In genomic region chr1:30773722-30774121, GRCh38 we compare ENCODE assay signal across 23 cellular contexts. TPM values are rescaled to one million over a fixed set of nuclear protein-coding genes. Genes with fewer than 3 reads are reported as not detected.
A peak's percentile ranks its signal among the peaks of the same experiment; 100 is the strongest.
DNase-seq lines count a peak whose midpoint lies in the region; ATAC-seq, FAIRE-seq and TF ChIP-seq lines count a peak whose summit lies in the region.
"Had no signal": no experiment of that assay in that cellular context is flagged by ENCODE, and none has a peak within 500 bp of the region (broad histone marks: within the 10 kb centered on the region; RNA-seq: fewer than 3 reads in every experiment).

No MANE protein-coding gene starts in this region.

- H3K23ac ChIP-seq in IMR-90 (ENCODE audit: low read depth, low read length) = no peak overlapping the region

- in situ Hi-C loops in IMR-90 (cut with MboI; ENCODE audit: low sequenced_read_pairs) = no loop called here

- H3K36me3 ChIP-seq in IMR-90 (ENCODE audit: control insufficient read depth, insufficient read depth, low read length) = no peaks in the 10 kb centered on the region
- H3K36me3 ChIP-seq in astrocyte (ENCODE audit: insufficient read depth, low read length) = no peaks in the 10 kb centered on the region
- no peaks in the 10 kb centered on the region for H3K36me3 ChIP-seq in OCI-LY7 (ENCODE audit: insufficient read depth, low read length)

- no peak overlapping the region for H2AK5ac ChIP-seq in IMR-90 (ENCODE audit: low read depth, low read length)

- WGBS in IMR-90 (ENCODE audit: extremely low coverage in 2 of 2, insufficient read length in 1 of 2), 2 experiments = 63% methylated on average over 2 of the region's 4 CpGs; no CpG with 5 or more reads in 1 of the 2 experiments

- POLR2A ChIA-PET in IMR-90 (lab: Charles Lee; ENCODE audit: unreplicated experiment) = no interaction called here
- POLR2A ChIA-PET in OCI-LY7 (lab: Charles Lee) = interaction anchor here (1.0 kb wide), 1 partner anchor 53 kb away, joined by 4 read pairs; no protein-coding TSS in a partner anchor
- POLR2A ChIA-PET in activated CD4-positive, alpha-beta memory T cell treated with anti-CD3 and anti-CD28 coated beads for 36 hours (lab: Charles Lee) = interaction anchor here (1.3 kb wide), 1 partner anchor 23 kb away, joined by 3 read pairs; no protein-coding TSS in a partner anchor

- no TSS peak for BruUV-seq in IMR-90 (replicated peaks; lab: Mats Ljungman, UMichigan)
- no TSS peak for BruUV-seq in OCI-LY7 (replicated peaks; lab: Mats Ljungman, UMichigan)

- no peak for FAIRE-seq in astrocyte (lab: Jason Lieb, UNC)
- FAIRE-seq: A204.1, HTR-8/SVneo had no signal

- H3K79me2 ChIP-seq in astrocyte (ENCODE audit: insufficient read depth, low read length) (no peaks in the 10 kb centered on the region), OCI-LY7 (ENCODE audit: insufficient read depth, low read depth, low read length) (no peaks in the 10 kb centered on the region)

- no peaks in the 10 kb centered on the region for H3K9me3 ChIP-seq in IMR-90 (ENCODE audit: control insufficient read depth, insufficient read depth, low read length)
- H3K9me3 ChIP-seq in astrocyte (ENCODE audit: insufficient read depth, low read depth, low read length) = no peaks in the 10 kb centered on the region
- H3K9me3 ChIP-seq in OCI-LY7 (ENCODE audit: low read length) = no peaks in the 10 kb centered on the region

- H3K27ac ChIP-seq in IMR-90 (ENCODE audit: insufficient read depth, low read length) = no peak overlapping the region
- no peak overlapping the region for H3K27ac ChIP-seq in astrocyte (ENCODE audit: low read depth, low read length)
- H3K27ac ChIP-seq in OCI-LY7 (ENCODE audit: low read depth, low read length, poor library complexity, severe bottlenecking) = no peak overlapping the region
- H3K27ac ChIP-seq: HL-60 had no signal

- no peak overlapping the region for H2AFZ ChIP-seq in IMR-90 (replicated peaks; ENCODE audit: low read length, poor library complexity)
- no peak overlapping the region for H2AFZ ChIP-seq in astrocyte (ENCODE audit: low read depth, low read length)
- no peak overlapping the region for H2AFZ ChIP-seq in OCI-LY7 (ENCODE audit: low read length)

- no peak for TF ChIP-seq POLR2A in IMR-90 (IDR thresholded peaks at IDR 0.05; ENCODE audit: low read depth, low read length)

- H3K27me3 ChIP-seq in IMR-90 (ENCODE audit: control insufficient read depth, insufficient read depth, low read length) (peaks cover 18% of the 10 kb centered on the region), astrocyte (ENCODE audit: insufficient read depth, low read length) (peaks cover 10% of the 10 kb centered on the region)

- H4K5ac ChIP-seq in IMR-90 (ENCODE audit: low read depth, low read length) = no peak overlapping the region

- peak overlapping the region; percentile 53 for H3K27ac Mint-ChIP-seq in astrocyte (ENCODE audit: unreplicated experiment)
- peak overlapping the region; percentile 87 for H3K27ac Mint-ChIP-seq in neural crest cell (ENCODE audit: unreplicated experiment)
- peak overlapping the region; percentile 48 for H3K27ac Mint-ChIP-seq in stimulated activated memory B cell treated with anti-CD40 and anti-IgM and Interleukin-4, amounts not matched to agents 10 μg/mL and 1 μg/mL and 100 μg/mL, for 72 hours
- H3K27ac Mint-ChIP-seq in activated CD4-positive, alpha-beta memory T cell treated with anti-CD3 and anti-CD28 coated beads for 36 hours = no peak overlapping the region
- H3K27ac Mint-ChIP-seq: HFFc6, IgD-negative memory B cell had no signal

- no peak overlapping the region for H3K4me2 ChIP-seq in IMR-90 (ENCODE audit: low read depth, low read length)
- H3K4me2 ChIP-seq in astrocyte (ENCODE audit: low read length) = no peak overlapping the region
- H3K4me2 ChIP-seq in OCI-LY7 (ENCODE audit: low read length) = no peak overlapping the region

- H2BK120ac ChIP-seq in IMR-90 (ENCODE audit: low read depth, low read length) = no peak overlapping the region

- no peaks in the 10 kb centered on the region for H3K9me2 ChIP-seq in OCI-LY7 (ENCODE audit: insufficient read depth, low read length)

- no peak overlapping the region for H3K14ac ChIP-seq in IMR-90 (replicated peaks; ENCODE audit: low read depth, low read length)

- DNase-seq in IMR-90 (no peak), astrocyte (ENCODE audit: low read depth) (no peak), neural crest cell (ENCODE audit: low read depth, low spot score) (no peak), SK-N-DZ (ENCODE audit: low spot score) (no peak), retina (no peak), OCI-LY7 (ENCODE audit: low spot score) (no peak)
- DNase-seq in activated CD4-positive, alpha-beta memory T cell treated with anti-CD3 and anti-CD28 coated beads for 36 hours = no peak
- DNase-seq: ACHN; CD4-positive, CD25-positive, alpha-beta regulatory T cell; COR-L47; DMS 273 treated with DMSO at 0.1 percent for 48 hours; GF-D8; GOT3; H7; HFFc6; KG1 had no signal

- H3K9ac ChIP-seq in IMR-90 (ENCODE audit: low read depth, low read length) = no peak overlapping the region
- H3K9ac ChIP-seq in astrocyte (ENCODE audit: low read length) = no peak overlapping the region

- no peak overlapping the region for H3K18ac ChIP-seq in IMR-90 (ENCODE audit: low read depth, low read length)

- H3K4me3 ChIP-seq in IMR-90 (ENCODE audit: insufficient read depth, low read depth, low read length) = no peak overlapping the region
- H3K4me3 ChIP-seq in astrocyte (ENCODE audit: insufficient read depth, low read depth, low read length) = no peak overlapping the region
- no peak overlapping the region for H3K4me3 ChIP-seq in OCI-LY7 (ENCODE audit: low read depth, low read length, poor library complexity, severe bottlenecking)

- H3K36me3 Mint-ChIP-seq in astrocyte (ENCODE audit: low read depth, unreplicated experiment) (no peaks in the 10 kb centered on the region), neural crest cell (ENCODE audit: low read depth) (no peaks in the 10 kb centered on the region)
- H3K36me3 Mint-ChIP-seq in stimulated activated memory B cell treated with anti-CD40 and anti-IgM and Interleukin-4, amounts not matched to agents 10 μg/mL and 1 μg/mL and 100 μg/mL, for 72 hours = no peaks in the 10 kb centered on the region
- H3K36me3 Mint-ChIP-seq in activated CD4-positive, alpha-beta memory T cell treated with anti-CD3 and anti-CD28 coated beads for 36 hours = no peaks in the 10 kb centered on the region
- H3K36me3 Mint-ChIP-seq: CD4-positive, CD25-positive, alpha-beta regulatory T cell; CD8-positive, alpha-beta memory T cell; IgD-negative memory B cell had no signal

- no peak overlapping the region for H3K4ac ChIP-seq in IMR-90 (ENCODE audit: low read depth, low read length)

- intact Hi-C loops in IMR-90 (cut with micrococcal nuclease) = no loop called here
- intact Hi-C loops in OCI-LY7 (cut with micrococcal nuclease; ENCODE audit: unreplicated experiment) = no loop called here
- intact Hi-C loops in activated CD4-positive, alpha-beta memory T cell treated with anti-CD3 and anti-CD28 coated beads for 36 hours (cut with micrococcal nuclease) = no loop called here

- no peak overlapping the region for H2BK20ac ChIP-seq in IMR-90 (ENCODE audit: low read depth, low read length)

- H3K79me1 ChIP-seq in IMR-90 (ENCODE audit: low read depth in 1 of 2, low read length in 2 of 2) = no peaks in the 10 kb centered on the region

- no peak for TF ChIP-seq RAD21 in IMR-90 (IDR thresholded peaks at IDR 0.05; ENCODE audit: low read length)

- CTCF ChIA-PET in IMR-90 (lab: Yijun Ruan, JAX) (interaction anchor here (1.0 kb wide), 1 partner anchor 55 kb away, joined by 3 read pairs; no protein-coding TSS in a partner anchor), OCI-LY7 (lab: Charles Lee; ENCODE audit: unreplicated experiment) (no interaction called here)
- CTCF ChIA-PET in activated CD4-positive, alpha-beta memory T cell treated with anti-CD3 and anti-CD28 coated beads for 36 hours (lab: Charles Lee) = interaction anchor here (0.8 to 2.1 kb wide), 3 partner anchors 28 to 55 kb away, joined by 3 to 8 read pairs (median 7); no protein-coding TSS in a partner anchor

- no peak overlapping the region for H4K8ac ChIP-seq in IMR-90 (ENCODE audit: low read depth in 2 of 2, low read length in 2 of 2)

- no peaks in the 10 kb centered on the region for H3K4me1 ChIP-seq in IMR-90 (ENCODE audit: control insufficient read depth, insufficient read depth, low read length)
- peaks cover 7% of the 10 kb centered on the region for H3K4me1 ChIP-seq in astrocyte (ENCODE audit: insufficient read depth, low read length)
- H3K4me1 ChIP-seq in OCI-LY7 (ENCODE audit: insufficient read depth, low read length, poor library complexity, severe bottlenecking) = no peaks in the 10 kb centered on the region

- H3K9me3 Mint-ChIP-seq in astrocyte (ENCODE audit: unreplicated experiment) = no peaks in the 10 kb centered on the region
- H3K9me3 Mint-ChIP-seq in neural crest cell = no peaks in the 10 kb centered on the region
- H3K9me3 Mint-ChIP-seq in stimulated activated memory B cell treated with anti-CD40 and anti-IgM and Interleukin-4, amounts not matched to agents 10 μg/mL and 1 μg/mL and 100 μg/mL, for 72 hours = no peaks in the 10 kb centered on the region
- H3K9me3 Mint-ChIP-seq in activated CD4-positive, alpha-beta memory T cell treated with anti-CD3 and anti-CD28 coated beads for 36 hours = no peaks in the 10 kb centered on the region
- H3K9me3 Mint-ChIP-seq: CD4-positive, CD25-positive, alpha-beta regulatory T cell; HFFc6; IgD-negative memory B cell had no signal

- H2AK9ac ChIP-seq in IMR-90 (replicated peaks; ENCODE audit: low read depth, low read length, poor library complexity) = peak overlapping the region; percentile 50

- dilution Hi-C loops in IMR-90 (cut with HindIII; ENCODE audit: low sequenced_read_pairs, unreplicated experiment) = no loop called here

- peaks cover 2% of the 10 kb centered on the region for H3K4me1 Mint-ChIP-seq in astrocyte (ENCODE audit: low read depth, unreplicated experiment)
- H3K4me1 Mint-ChIP-seq in neural crest cell = peaks cover 14% of the 10 kb centered on the region
- H3K4me1 Mint-ChIP-seq in stimulated activated memory B cell treated with anti-CD40 and anti-IgM and Interleukin-4, amounts not matched to agents 10 μg/mL and 1 μg/mL and 100 μg/mL, for 72 hours = peaks cover 24% of the 10 kb centered on the region
- no peaks in the 10 kb centered on the region for H3K4me1 Mint-ChIP-seq in activated CD4-positive, alpha-beta memory T cell treated with anti-CD3 and anti-CD28 coated beads for 36 hours (ENCODE audit: low read depth)

- no peak overlapping the region for H3K56ac ChIP-seq in IMR-90 (ENCODE audit: extremely low read depth, insufficient read depth, low read length)

- H2BK5ac ChIP-seq in IMR-90 (ENCODE audit: low read depth, low read length, poor library complexity, severe bottlenecking) = no peak overlapping the region

- peaks cover 30% of the 10 kb centered on the region for H3K27me3 Mint-ChIP-seq in astrocyte (ENCODE audit: low read depth, unreplicated experiment)
- no peaks in the 10 kb centered on the region for H3K27me3 Mint-ChIP-seq in neural crest cell (ENCODE audit: low read depth)
- no peaks in the 10 kb centered on the region for H3K27me3 Mint-ChIP-seq in stimulated activated memory B cell treated with anti-CD40 and anti-IgM and Interleukin-4, amounts not matched to agents 10 μg/mL and 1 μg/mL and 100 μg/mL, for 72 hours
- no peaks in the 10 kb centered on the region for H3K27me3 Mint-ChIP-seq in activated CD4-positive, alpha-beta memory T cell treated with anti-CD3 and anti-CD28 coated beads for 36 hours
- H3K27me3 Mint-ChIP-seq: CD4-positive, CD25-positive, alpha-beta regulatory T cell; CD8-positive, alpha-beta memory T cell; IgD-negative memory B cell had no signal

- H4K20me1 ChIP-seq in IMR-90 (ENCODE audit: insufficient read depth, low read length) (no peaks in the 10 kb centered on the region), astrocyte (ENCODE audit: insufficient read depth, low read length) (no peaks in the 10 kb centered on the region), OCI-LY7 (ENCODE audit: insufficient read depth, low read length) (no peaks in the 10 kb centered on the region)

- no peak overlapping the region for H3K4me3 Mint-ChIP-seq in astrocyte (ENCODE audit: unreplicated experiment)
- no peak overlapping the region for H3K4me3 Mint-ChIP-seq in neural crest cell
- no peak overlapping the region for H3K4me3 Mint-ChIP-seq in stimulated activated memory B cell treated with anti-CD40 and anti-IgM and Interleukin-4, amounts not matched to agents 10 μg/mL and 1 μg/mL and 100 μg/mL, for 72 hours
- H3K4me3 Mint-ChIP-seq in activated CD4-positive, alpha-beta memory T cell treated with anti-CD3 and anti-CD28 coated beads for 36 hours = no peak overlapping the region
- H3K4me3 Mint-ChIP-seq: CD4-positive, CD25-positive, alpha-beta regulatory T cell; CD8-positive, alpha-beta memory T cell; HFFc6 had no signal

- H3K9me1 ChIP-seq in IMR-90 (ENCODE audit: insufficient read depth, low read length) = no peaks in the 10 kb centered on the region

- no peak for TF ChIP-seq CTCF in IMR-90 (conservative IDR thresholded peaks at IDR 0.05; ENCODE audit: low read depth, low read length)
- no peak for TF ChIP-seq CTCF in astrocyte (IDR thresholded peaks at IDR 0.05; ENCODE audit: insufficient read depth, low read depth, low read length)
- TF ChIP-seq CTCF in neural crest cell (conservative IDR thresholded peaks at IDR 0.05) = no peak
- no peak for TF ChIP-seq CTCF in OCI-LY7 (conservative IDR thresholded peaks at IDR 0.05; ENCODE audit: low read length)

- no peak overlapping the region for H2BK15ac ChIP-seq in IMR-90 (ENCODE audit: low read depth, low read length)

- no peak overlapping the region for H4K91ac ChIP-seq in IMR-90 (ENCODE audit: insufficient read depth, low read depth, low read length)

- no peak for ATAC-seq in IMR-90 (ENCODE audit: low read depth)
- no peak for ATAC-seq in stimulated activated memory B cell treated with anti-CD40 and anti-IgM and Interleukin-4, amounts not matched to agents 10 μg/mL and 1 μg/mL and 100 μg/mL, for 72 hours
- ATAC-seq: HCT116 had no signal

RNA-seq across cellular contexts. Expression of gene LAPTM5, which starts 16.1 kb away (rescaled TPM):
- total RNA-seq in IMR-90 (2012; rRNA removed) (under 0.01 TPM in 1 of 2 replicates, not detected in the other), astrocyte (0.77 and 0.89 TPM in 2 replicates), neural crest cell (1.0 and 1.5 TPM in 2 replicates), OCI-LY7 (2022) (137 and 163 TPM in 2 replicates)
- polyA plus RNA-seq in IMR-90 (2012; rRNA removed) = 0.09 TPM in 2 replicates
- polyA plus RNA-seq in IMR-90 (2012; cell fraction: cytosol; rRNA removed) = 0.12 TPM in 1 of 2 replicates, not detected in the other
- polyA plus RNA-seq in IMR-90 (2012; cell fraction: nucleus; rRNA removed; ENCODE audit: low replicate concordance) = 0.07 and 0.16 TPM in 2 replicates
- not detected in 2 replicates for polyA plus RNA-seq in SK-N-DZ (2014; cell fraction: cytosol; rRNA removed)
- not detected in 2 replicates for polyA plus RNA-seq in SK-N-DZ (2014; cell fraction: nucleus; rRNA removed)
- total RNA-seq in OCI-LY7 (2014; rRNA removed; shearing (Covaris generic)) = 91.2 and 113 TPM in 2 replicates
- 100 to 1,000 TPM; 190 to 196 TPM for total RNA-seq in activated CD4-positive, alpha-beta memory T cell treated with anti-CD3 and anti-CD28 coated beads for 36 hours

RNA-seq across cellular contexts. Expression of gene MATN1, which starts 50.3 kb away (rescaled TPM):
- total RNA-seq in IMR-90 (2012; rRNA removed) = 0.56 TPM in 1 of 2 replicates, not detected in the other
- 0.10 and 0.27 TPM in 2 replicates for polyA plus RNA-seq in IMR-90 (2012; rRNA removed)
- 0.03 TPM in 1 of 2 replicates, not detected in the other for polyA plus RNA-seq in IMR-90 (2012; cell fraction: cytosol; rRNA removed)
- 1.1 and 1.3 TPM in 2 replicates for polyA plus RNA-seq in IMR-90 (2012; cell fraction: nucleus; rRNA removed; ENCODE audit: low replicate concordance)
- total RNA-seq in astrocyte = 0.32 and 0.34 TPM in 2 replicates
- total RNA-seq in neural crest cell = 0.32 and 0.54 TPM in 2 replicates
- polyA plus RNA-seq in SK-N-DZ (2014; cell fraction: cytosol; rRNA removed) = not detected in 2 replicates
- polyA plus RNA-seq in SK-N-DZ (2014; cell fraction: nucleus; rRNA removed) = 1.6 TPM in 1 of 2 replicates, not detected in the other
- total RNA-seq in OCI-LY7 (2014; rRNA removed; shearing (Covaris generic)) = 0.18 and 0.28 TPM in 2 replicates
- total RNA-seq in OCI-LY7 (2022) = 0.42 TPM in 1 of 2 replicates, not detected in the other
- total RNA-seq in activated CD4-positive, alpha-beta memory T cell treated with anti-CD3 and anti-CD28 coated beads for 36 hours = under 1 TPM in 1 of 2 experiments, not detected in 1; 0.34 TPM
- polyA plus RNA-seq: CD4-positive, CD25-positive, alpha-beta regulatory T cell; CD8-positive, alpha-beta memory T cell; IgD-negative memory B cell had no signal

Comparison
In these comparisons a context has a peak if more than half of its experiments do, and no peak if none do; other contexts are left out.
1. RNA of gene LAPTM5, which starts 16.1 kb away (total RNA-seq): 190 to 196 TPM in activated CD4-positive, alpha-beta memory T cell treated with anti-CD3 and anti-CD28 coated beads for 36 hours and 91.2 to 163 TPM in OCI-LY7; 1.0 to 1.5 TPM in neural crest cell, 0.77 to 0.89 TPM in astrocyte and under 0.01 TPM in IMR-90; every median in the first group is over 10 times any median in the second.